Comparison of ENCODE assay signal across 14 cellular contexts in genomic region chr7:13240349-13240748, GRCh38.
DNase-seq lines count a peak whose midpoint lies in the region; ATAC-seq and TF ChIP-seq lines count a peak whose summit lies in the region.
"Had no signal": no experiment of that assay in that cellular context is flagged by ENCODE, and none has a peak within 500 bp of the region (broad histone marks: within the 10 kb centered on the region; RNA-seq: fewer than 3 reads in every experiment).

No MANE protein-coding gene starts in this region.

- no peaks in the 10 kb centered on the region for H3K27me3 ChIP-seq in Panc1 (ENCODE audit: control insufficient read depth, insufficient read depth, low read length)
- H3K27me3 ChIP-seq: SJCRH30 had no signal

- ATAC-seq in Panc1: no peak
- ATAC-seq in activated T-cell treated with anti-CD3 and anti-CD28 coated beads, Interleukin-2, amount 50 U/mL, for 72 hours (replicated peaks in 1 of 2): no peak
- ATAC-seq: stimulated activated naive CD8-positive, alpha-beta T cell treated with anti-CD3 and anti-CD28 coated beads, Interleukin-15, Interleukin-2, amounts not matched to agents 100 U/mL and 50 U/mL, for 24 hours had no signal

- no TSS peak for BruUV-seq in Panc1 (replicated peaks; lab: Mats Ljungman, UMichigan)

- H3K4me3 ChIP-seq in Panc1 (ENCODE audit: low read depth in 2 of 2, low read length in 2 of 2) (no peak overlapping the region), epithelial cell of proximal tubule (ENCODE audit: low read depth, low read length) (no peak overlapping the region)
- H3K4me3 ChIP-seq: SJCRH30 had no signal

- H3K36me3 ChIP-seq in Panc1 (ENCODE audit: control insufficient read depth, insufficient read depth, low read length): no peaks in the 10 kb centered on the region
- H3K36me3 ChIP-seq: SJCRH30 had no signal

- H3K27me3 Mint-ChIP-seq in activated T-cell treated with anti-CD3 and anti-CD28 coated beads, Interleukin-2, amount 50 U/mL, for 72 hours (ENCODE audit: low read depth): no peaks in the 10 kb centered on the region
- H3K27me3 Mint-ChIP-seq: activated CD4-positive, alpha-beta T cell treated with anti-CD3 and anti-CD28 coated beads, Interleukin-2, amount 10 ng/mL, durations not matched to agents 24 days and 14 days; dendritic cell treated with granulocyte-macrophage colony-stimulating factor and Interleukin-4, amounts not matched to agents 40 ng/mL and 50 ng/mL, for 4 days had no signal

- H3K27ac Mint-ChIP-seq in activated T-cell treated with anti-CD3 and anti-CD28 coated beads, Interleukin-2, amount 50 U/mL, for 72 hours: no peak overlapping the region
- H3K27ac Mint-ChIP-seq: activated CD4-positive, alpha-beta T cell treated with anti-CD3 and anti-CD28 coated beads, Interleukin-2, amount 10 ng/mL, durations not matched to agents 24 days and 14 days; dendritic cell treated with granulocyte-macrophage colony-stimulating factor and Interleukin-4, amounts not matched to agents 40 ng/mL and 50 ng/mL, for 4 days had no signal

- H3K4me3 Mint-ChIP-seq in activated T-cell treated with anti-CD3 and anti-CD28 coated beads, Interleukin-2, amount 50 U/mL, for 72 hours: no peak overlapping the region
- H3K4me3 Mint-ChIP-seq: activated CD4-positive, alpha-beta T cell treated with anti-CD3 and anti-CD28 coated beads, Interleukin-2, amount 10 ng/mL, durations not matched to agents 24 days and 14 days; dendritic cell treated with granulocyte-macrophage colony-stimulating factor and Interleukin-4, amounts not matched to agents 40 ng/mL and 50 ng/mL, for 4 days had no signal

- intact Hi-C loops in Panc1 (cut with micrococcal nuclease; ENCODE audit: unreplicated experiment): no loop called here

- in situ Hi-C loops in Panc1 (cut with HindIII; ENCODE audit: low pct_unique_long_range_greater_than_20kb, low sequenced_read_pairs): no loop called here

- no peak overlapping the region for H3K27ac ChIP-seq in Panc1 (ENCODE audit: low read length)
- H3K27ac ChIP-seq: SJCRH30 had no signal

- DNase-seq in GM04503 (ENCODE audit: low read depth) (peak; percentile 18), Panc1 (ENCODE audit: low read depth, low spot score) (peak; percentile 59), epithelial cell of proximal tubule (ENCODE audit: low read depth) (peak; percentile 76), pons (ENCODE audit: low spot score) (peak; percentile 9), NCI-H82 (lab: John Stamatoyannopoulos, UW) (no peak), T-helper 2 cell (no peak), NCI-H748 treated with DMSO at 0.1 percent for 48 hours (lab: John Stamatoyannopoulos, UW) (no peak)
- DNase-seq in activated T-cell treated with anti-CD3 and anti-CD28 coated beads, Interleukin-2, amount 50 U/mL, for 72 hours: no peak
- DNase-seq: activated CD4-positive, alpha-beta T cell treated with anti-CD3 and anti-CD28 coated beads, Interleukin-2, amount 10 ng/mL, durations not matched to agents 24 days and 14 days; activated gamma-delta T cell; KBM-7; stimulated activated naive CD8-positive, alpha-beta T cell treated with anti-CD3 and anti-CD28 coated beads, Interleukin-15, Interleukin-2, amounts not matched to agents 100 U/mL and 50 U/mL, for 24 hours had no signal

- no peaks in the 10 kb centered on the region for H3K4me1 Mint-ChIP-seq in activated T-cell treated with anti-CD3 and anti-CD28 coated beads, Interleukin-2, amount 50 U/mL, for 72 hours (ENCODE audit: low read depth)
- H3K4me1 Mint-ChIP-seq: activated CD4-positive, alpha-beta T cell treated with anti-CD3 and anti-CD28 coated beads, Interleukin-2, amount 10 ng/mL, durations not matched to agents 24 days and 14 days had no signal

- no peaks in the 10 kb centered on the region for H3K4me1 ChIP-seq in Panc1 (ENCODE audit: control insufficient read depth, insufficient read depth, low read length)
- H3K4me1 ChIP-seq: SJCRH30 had no signal

- H3K36me3 Mint-ChIP-seq in activated T-cell treated with anti-CD3 and anti-CD28 coated beads, Interleukin-2, amount 50 U/mL, for 72 hours (ENCODE audit: insufficient read depth in 2 of 2): no peaks in the 10 kb centered on the region

- POLR2A ChIA-PET in Panc1 (lab: Charles Lee): no interaction called here

- TF ChIP-seq CTCF in Panc1 (IDR thresholded peaks at IDR 0.05) (no peak), epithelial cell of proximal tubule (conservative IDR thresholded peaks at IDR 0.05; ENCODE audit: low read depth, low read length) (no peak)

- no peaks in the 10 kb centered on the region for H3K9me3 Mint-ChIP-seq in activated T-cell treated with anti-CD3 and anti-CD28 coated beads, Interleukin-2, amount 50 U/mL, for 72 hours
- H3K9me3 Mint-ChIP-seq: activated CD4-positive, alpha-beta T cell treated with anti-CD3 and anti-CD28 coated beads, Interleukin-2, amount 10 ng/mL, durations not matched to agents 24 days and 14 days; dendritic cell treated with granulocyte-macrophage colony-stimulating factor and Interleukin-4, amounts not matched to agents 40 ng/mL and 50 ng/mL, for 4 days had no signal

- H3K9me3 ChIP-seq in Panc1 (ENCODE audit: control insufficient read depth, insufficient read depth, low read depth, low read length): no peaks in the 10 kb centered on the region
- H3K9me3 ChIP-seq: SJCRH30 had no signal

- CTCF ChIA-PET in Panc1 (lab: Charles Lee): no interaction called here

Comparison
In these comparisons a context has a peak if more than half of its experiments do, and no peak if none do; other contexts are left out.
1. DNase-seq: peak in GM04503 (single experiment), Panc1 (single experiment), epithelial cell of proximal tubule (single experiment) and pons (single experiment); none in activated T-cell treated with anti-CD3 and anti-CD28 coated beads, Interleukin-2, amount 50 U/mL, for 72 hours (0 of 2), NCI-H82 (single experiment), T-helper 2 cell (0 of 5) and NCI-H748 treated with DMSO at 0.1 percent for 48 hours (single experiment).